15 cellular contexts compared by ENCODE assay signal in the genomic region with DNA sequence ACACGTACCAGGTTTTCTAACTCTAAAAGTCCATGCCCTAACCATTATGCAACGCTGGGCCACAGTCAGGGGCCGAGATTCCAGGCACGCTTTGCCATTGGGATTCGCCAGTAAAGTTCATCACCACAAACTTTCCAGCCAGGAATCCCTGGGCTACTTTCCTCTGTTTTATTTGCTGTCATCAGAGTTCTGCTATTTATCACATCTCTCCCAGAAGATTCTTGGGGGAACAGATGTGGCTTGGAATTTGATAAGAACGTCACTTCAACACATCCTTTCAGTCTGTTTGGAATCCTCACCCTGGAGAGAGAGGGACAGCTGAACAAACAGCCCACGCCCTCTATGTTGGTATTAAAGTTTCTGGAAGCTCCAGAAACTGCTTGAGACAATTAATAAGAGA.
"Had no signal": no experiment of that assay in that cellular context is flagged by ENCODE, and none has a peak within 500 bp of the region (broad histone marks: within the 10 kb centered on the region; RNA-seq: fewer than 3 reads in every experiment).

No MANE protein-coding gene starts in this region.

- H3K4me1 ChIP-seq: adrenal gland, parathyroid adenoma, transverse colon, vagina had no signal

- H3K27me3 ChIP-seq: cardiac muscle cell, neutrophil, transverse colon, vagina had no signal

- H3K4me3 ChIP-seq: adrenal gland, cardiac muscle cell, skin epidermis, transverse colon, vagina had no signal

- H3K27ac ChIP-seq: adrenal gland, cardiac muscle cell, neutrophil, parathyroid adenoma, skin epidermis, transverse colon, vagina had no signal

- H3K9ac ChIP-seq: parathyroid adenoma had no signal

- H3K9me3 ChIP-seq: adrenal gland, neutrophil, transverse colon, vagina had no signal

- DNase-seq: activated CD4-positive, alpha-beta T cell treated with anti-CD3 and anti-CD28 coated beads for 4 hours; activated CD8-positive, alpha-beta T cell treated with anti-CD3 and anti-CD28 coated beads for 36 hours; activated effector memory CD4-positive, alpha-beta T cell treated with anti-CD3 and anti-CD28 coated beads, Interleukin-2, amount 50 U/mL, for 16 hours; activated T-cell treated with anti-CD3 and anti-CD28 coated beads, Interleukin-2, amount 50 U/mL, for 4 hours; adrenal gland; natural killer cell; stimulated activated CD4-positive, alpha-beta T cell treated with anti-CD3 and anti-CD28 coated beads, Interleukin-4, amount 100 ng/mL, for 24 hours; stimulated activated naive CD8-positive, alpha-beta T cell treated with anti-CD3 and anti-CD28 coated beads, Interleukin-15, Interleukin-2, amounts not matched to agents 100 U/mL and 50 U/mL, for 24 hours; transverse colon had no signal

- H2AFZ ChIP-seq: parathyroid adenoma had no signal

- H3K36me3 ChIP-seq: adrenal gland, cardiac muscle cell, transverse colon, vagina had no signal

- ATAC-seq: activated CD8-positive, alpha-beta T cell treated with anti-CD3 and anti-CD28 coated beads for 36 hours; activated T-cell treated with anti-CD3 and anti-CD28 coated beads, Interleukin-2, amount 50 U/mL, for 4 hours; natural killer cell; stimulated activated naive CD8-positive, alpha-beta T cell treated with anti-CD3 and anti-CD28 coated beads, Interleukin-15, Interleukin-2, amounts not matched to agents 100 U/mL and 50 U/mL, for 24 hours; WTC11 had no signal
